In the genomic region with DNA sequence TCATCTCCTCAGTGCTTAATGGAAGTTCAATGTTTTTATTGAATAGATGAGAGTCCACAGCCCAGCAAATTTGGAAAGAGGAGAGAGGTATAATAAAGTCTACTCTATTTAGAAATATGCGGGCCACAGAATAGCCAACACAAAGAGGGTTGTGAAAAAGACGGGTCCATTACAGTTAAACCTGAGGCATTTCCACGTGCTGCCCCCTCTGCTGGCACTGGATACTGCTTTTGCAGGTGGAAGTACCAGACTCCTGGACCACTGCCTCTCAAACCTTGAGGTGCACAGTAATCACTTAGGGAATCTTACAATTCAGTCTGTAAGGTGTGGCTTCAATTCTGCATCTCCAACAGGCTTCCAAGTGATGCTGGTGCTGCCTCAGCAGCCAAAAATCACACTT, we compare ENCODE assay signal across 14 cellular contexts. TPM values are rescaled to one million over a fixed set of nuclear protein-coding genes. Genes with fewer than 3 reads are reported as not detected.
DNase-seq lines count a peak whose midpoint lies in the region; ATAC-seq, FAIRE-seq and TF ChIP-seq lines count a peak whose summit lies in the region.
"Had no signal": no experiment of that assay in that cellular context is flagged by ENCODE, and none has a peak within 500 bp of the region (broad histone marks: within the 10 kb centered on the region; RNA-seq: fewer than 3 reads in every experiment).

No MANE protein-coding gene starts in this region.

- intact Hi-C loops in kidney (cut with DNase I), result no loop called here

- H3K27me3 Mint-ChIP-seq in HFFc6 (ENCODE audit: insufficient read depth), result no peaks in the 10 kb centered on the region
- H3K27me3 Mint-ChIP-seq in CD8-positive, alpha-beta memory T cell, result no peaks in the 10 kb centered on the region
- H3K27me3 Mint-ChIP-seq: naive thymus-derived CD8-positive, alpha-beta T cell had no signal

- H3K27me3 ChIP-seq in CD8-positive, alpha-beta memory T cell (ENCODE audit: insufficient read depth, low read length, poor library complexity, severe bottlenecking), result no peaks in the 10 kb centered on the region
- H3K27me3 ChIP-seq: MG63 had no signal

- H3K4me3 Mint-ChIP-seq in HFFc6, result no peak overlapping the region
- peak overlapping the region in 1 of 7 donors; percentile 44 for H3K4me3 Mint-ChIP-seq in CD8-positive, alpha-beta memory T cell
- H3K4me3 Mint-ChIP-seq: naive thymus-derived CD8-positive, alpha-beta T cell had no signal

- H3K9ac ChIP-seq in kidney (ENCODE audit: low read length in 2 of 2), result no peak overlapping the region

- FAIRE-seq in kidney (lab: Jason Lieb, UNC), result no peak
- FAIRE-seq: G401.6, islet of Langerhans had no signal

- H3K4me1 Mint-ChIP-seq in HFFc6 (ENCODE audit: low read depth), result peaks cover 13% of the 10 kb centered on the region
- peaks cover 15 to 18% (median 16%) of the 10 kb centered on the region in 3 donors for H3K4me1 Mint-ChIP-seq in CD8-positive, alpha-beta memory T cell

- no peaks in the 10 kb centered on the region for H3K9me3 Mint-ChIP-seq in HFFc6
- no peaks in the 10 kb centered on the region for H3K9me3 Mint-ChIP-seq in CD8-positive, alpha-beta memory T cell
- H3K9me3 Mint-ChIP-seq: naive thymus-derived CD8-positive, alpha-beta T cell had no signal

- H3K36me3 ChIP-seq in kidney (ENCODE audit: control insufficient read depth in 1 of 2, insufficient read depth in 2 of 2, low read length in 2 of 2), result no peaks in the 10 kb centered on the region
- H3K36me3 ChIP-seq in CD8-positive, alpha-beta memory T cell (ENCODE audit: insufficient read depth, low read length), result no peaks in the 10 kb centered on the region
- H3K36me3 ChIP-seq: MG63 had no signal

- DNase-seq in DMS53 (lab: John Stamatoyannopoulos, UW) (peak; percentile 15), DMS53 treated with DMSO at 0.1 percent for 48 hours (lab: John Stamatoyannopoulos, UW; ENCODE audit: unreplicated experiment) (no peak), HFFc6 (no peak), astrocyte of the spinal cord (ENCODE audit: low read depth, low spot score) (no peak), kidney (no peak), SIG-M5 (lab: John Stamatoyannopoulos, UW) (no peak)
- no peak for DNase-seq in CD8-positive, alpha-beta memory T cell
- DNase-seq: aorta; MG63; NK-92 treated with Interleukin-12 subunit alpha and Interleukin-12 subunit beta, amount 100 ng/mL, for 24 hours had no signal

- H3K4me3 ChIP-seq in astrocyte of the spinal cord (ENCODE audit: low read depth, low read length), result no peak overlapping the region
- no peak overlapping the region for H3K4me3 ChIP-seq in kidney (ENCODE audit: low read length in 2 of 2)
- no peak overlapping the region for H3K4me3 ChIP-seq in CD8-positive, alpha-beta memory T cell (ENCODE audit: low read length)
- H3K4me3 ChIP-seq: MG63 had no signal

- CTCF ChIA-PET in CD8-positive, alpha-beta memory T cell (lab: Charles Lee), result interaction anchor here (1.2 kb wide), 1 partner anchor 9 kb away, joined by 4 read pairs; no protein-coding TSS in a partner anchor

- H3K27ac ChIP-seq in kidney (ENCODE audit: low read depth in 2 of 2, low read length in 2 of 2), result no peak overlapping the region
- H3K27ac ChIP-seq in CD8-positive, alpha-beta memory T cell (ENCODE audit: low read depth, low read length), result no peak overlapping the region

- H3K4me1 ChIP-seq in kidney (ENCODE audit: control insufficient read depth in 1 of 2, insufficient read depth in 1 of 2, low read depth in 1 of 2, low read length in 2 of 2), result peaks cover 4 to 7% of the 10 kb centered on the region in 2 donors
- H3K4me1 ChIP-seq in CD8-positive, alpha-beta memory T cell (ENCODE audit: insufficient read depth, low read length), result peaks cover 14% of the 10 kb centered on the region

- no peaks in the 10 kb centered on the region for H3K9me3 ChIP-seq in kidney (ENCODE audit: control insufficient read depth in 1 of 2, low read length in 2 of 2)
- H3K9me3 ChIP-seq in CD8-positive, alpha-beta memory T cell (ENCODE audit: low read length), result no peaks in the 10 kb centered on the region
- H3K9me3 ChIP-seq: MG63 had no signal

- H3K36me3 Mint-ChIP-seq in HFFc6 (ENCODE audit: low read depth), result 0 out of 2 replicates have a peak, but pooled peaks cover 5% of the 10 kb centered on the region
- peaks cover 0 to 2% (median 0%) of the 10 kb centered on the region in 3 donors for H3K36me3 Mint-ChIP-seq in CD8-positive, alpha-beta memory T cell
- H3K36me3 Mint-ChIP-seq: naive thymus-derived CD8-positive, alpha-beta T cell had no signal

- no peak overlapping the region for H3K27ac Mint-ChIP-seq in HFFc6
- peak overlapping the region in 1 of 8 donors; percentile 22 for H3K27ac Mint-ChIP-seq in CD8-positive, alpha-beta memory T cell

- TF ChIP-seq CTCF in HFFc6 (IDR thresholded peaks at IDR 0.05), result peak; percentile 35
- peak; percentile 25 for TF ChIP-seq CTCF in astrocyte of the spinal cord (IDR thresholded peaks at IDR 0.05; ENCODE audit: low read depth, low read length)
- TF ChIP-seq CTCF in kidney (IDR thresholded peaks at IDR 0.05; ENCODE audit: borderline replicate concordance, extremely low read depth, insufficient read depth), result peak; percentile 4

- POLR2A ChIA-PET in CD8-positive, alpha-beta memory T cell (lab: Charles Lee), result no interaction called here

- in situ Hi-C loops in astrocyte of the spinal cord (cut with HindIII; ENCODE audit: low sequenced_read_pairs), result no loop called here

- no peak for ATAC-seq in GM21717 (IDR thresholded peaks at IDR 0.05; ENCODE audit: unreplicated experiment)
- ATAC-seq: naive thymus-derived CD8-positive, alpha-beta T cell had no signal

RNA-seq across cellular contexts. Expression of gene TFDP2, which starts 3.0 kb away (rescaled TPM):
- 10 to 100 TPM; 22.0 to 34.1 (median 27.6) TPM for total RNA-seq in HFFc6 (2021; fragmentation: NEBNext Ultra II Directional; extraction: Animal tissue kit (Norgen Biotek cat#: 25700))
- total RNA-seq in kidney, result 50.6 TPM
- polyA plus RNA-seq in kidney (ENCODE audit: insufficient read depth, low read depth, low replicate concordance), result 38.7 TPM
- 10 to 100 TPM; 22.6 to 31.0 TPM for total RNA-seq in CD8-positive, alpha-beta memory T cell
- polyA plus RNA-seq in CD8-positive, alpha-beta memory T cell, result 38.3 TPM
